Comparison of ENCODE assay signal across 9 cellular contexts in the genomic region with DNA sequence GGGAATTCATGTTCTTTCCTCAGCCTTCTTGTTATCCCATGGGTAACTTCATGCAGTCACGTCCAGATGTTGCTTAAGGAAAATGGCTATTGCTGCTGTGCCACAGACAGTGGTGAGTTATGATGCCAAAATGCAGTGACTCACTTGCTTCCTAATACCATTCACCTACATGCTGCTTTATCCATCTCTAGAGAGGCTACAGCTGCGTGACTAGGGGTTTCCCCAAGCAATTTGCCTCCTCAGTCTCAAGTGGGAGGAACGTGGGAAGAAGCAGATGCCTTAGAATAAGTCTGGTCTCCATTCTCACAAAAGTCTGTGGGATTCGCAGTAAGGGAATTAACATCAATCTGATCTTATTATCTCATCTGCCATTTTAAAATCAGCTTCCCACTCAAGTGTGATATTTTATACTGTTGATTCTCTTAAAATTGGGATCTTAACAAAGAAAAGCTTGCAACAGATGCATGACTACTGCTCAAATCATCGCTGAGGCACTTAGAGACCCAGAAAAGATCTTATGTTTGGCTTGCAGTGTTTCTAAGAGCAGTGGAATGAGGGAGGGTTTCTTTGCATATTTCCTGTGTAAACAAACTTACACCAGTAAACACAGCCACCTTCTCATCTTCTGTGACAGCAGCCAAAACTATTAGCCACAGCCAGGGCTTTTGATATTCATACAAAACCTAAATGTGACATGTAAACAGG.
DNase-seq lines count a peak whose midpoint lies in the region; ATAC-seq and TF ChIP-seq lines count a peak whose summit lies in the region.
"Had no signal": no experiment of that assay in that cellular context is flagged by ENCODE, and none has a peak within 500 bp of the region (broad histone marks: within the 10 kb centered on the region; RNA-seq: fewer than 3 reads in every experiment).

No MANE protein-coding gene starts in this region.

- POLR2A ChIA-PET in PC-9 (lab: Charles Lee; ENCODE audit: unreplicated experiment) = no interaction called here

- H3K9me2 ChIP-seq in PC-9 (ENCODE audit: insufficient read depth) = no peaks in the 10 kb centered on the region

- peak overlapping the region; percentile 63; the same call in 1 of the 2 replicates for H2AFZ ChIP-seq in PC-9

- TF ChIP-seq CTCF in PC-9 (conservative IDR thresholded peaks at IDR 0.05) = no peak
- TF ChIP-seq CTCF in fibroblast of pulmonary artery (IDR thresholded peaks at IDR 0.05; ENCODE audit: low read length, missing control alignments) = no peak
- no peak for TF ChIP-seq CTCF in transverse colon (IDR thresholded peaks at IDR 0.05)

- 61% methylated on average over 5 of the region's 5 CpGs; no CpG with 5 or more reads in 1 of the 2 donors for WGBS in transverse colon (ENCODE audit: low coverage in 1 of 2), 2 donors

- ATAC-seq in HG03439 (IDR thresholded peaks at IDR 0.05; ENCODE audit: unreplicated experiment) (no peak), GM19463 (IDR thresholded peaks at IDR 0.05; ENCODE audit: unreplicated experiment) (no peak)

- H3K4me1 ChIP-seq in PC-9 (replicated peaks; ENCODE audit: insufficient read depth) = peaks cover 34% of the 10 kb centered on the region
- no peaks in the 10 kb centered on the region for H3K4me1 ChIP-seq in transverse colon

- DNase-seq in GM04504 (ENCODE audit: low read depth) (peak; percentile 24), PC-9 (peak; percentile 10 to 87), fibroblast of pulmonary artery (ENCODE audit: low read depth) (peak; percentile 83), retina (peak; percentile 3), NCI-H1092 (lab: John Stamatoyannopoulos, UW) (no peak), transverse colon (no peak)
- DNase-seq: Kasumi-1 had no signal

- intact Hi-C loops in PC-9 (cut with micrococcal nuclease; ENCODE audit: unreplicated experiment) (loop anchor here (10.0 kb wide), 2 partner anchors 390 to 1130 kb away; no protein-coding TSS in a partner anchor), transverse colon (cut with DNase I; ENCODE audit: low total_unique reads) (no loop called here)

- H3K27me3 ChIP-seq in PC-9 (ENCODE audit: insufficient read depth, low read depth) = no peaks in the 10 kb centered on the region
- no peaks in the 10 kb centered on the region for H3K27me3 ChIP-seq in transverse colon

- no peaks in the 10 kb centered on the region for H3K79me2 ChIP-seq in PC-9 (ENCODE audit: low read depth)

- peak overlapping the region; percentile 54 for H3K4me2 ChIP-seq in PC-9

- BruUV-seq in PC-9 (replicated peaks; lab: Mats Ljungman, UMichigan) = no TSS peak

- no peak for TF ChIP-seq POLR2A in transverse colon (IDR thresholded peaks at IDR 0.05)

- H3K36me3 ChIP-seq in PC-9 (ENCODE audit: low read depth) (no peaks in the 10 kb centered on the region), transverse colon (no peaks in the 10 kb centered on the region)

- CTCF ChIA-PET in PC-9 (lab: Charles Lee) = interaction anchor here (0.7 to 1.4 kb wide), 4 partner anchors 62 to 94 kb away, joined by 3 to 5 read pairs (median 4); a partner anchor contains a TSS

- in situ Hi-C loops in transverse colon (cut with MboI; ENCODE audit: low pct_ligation_motif_present in 1 of 4, low pct_unique_long_range_greater_than_20kb in 1 of 4, low sequenced_read_pairs in 3 of 4) = loop anchor here in 3 of 4 donors (5.0 to 10.0 kb wide), 2 partner anchors 90 to 92 kb away; no protein-coding TSS in a partner anchor

- H3K9me3 ChIP-seq in PC-9 (ENCODE audit: insufficient read depth, low read depth) (no peaks in the 10 kb centered on the region), transverse colon (no peaks in the 10 kb centered on the region)

- H4K20me1 ChIP-seq in PC-9 (ENCODE audit: insufficient read depth) = no peaks in the 10 kb centered on the region

- H3K27ac ChIP-seq in PC-9 (peak overlapping the region; percentile 76), transverse colon (no peak overlapping the region)

- no peak for TF ChIP-seq EP300 in transverse colon (IDR thresholded peaks at IDR 0.05; ENCODE audit: low read depth)

- peaks cover 20% of the 10 kb centered on the region; the same call in 1 of the 2 replicates for H3F3A ChIP-seq in PC-9 (ENCODE audit: insufficient read depth, low read depth)

- H3K4me3 ChIP-seq in PC-9 = no peak overlapping the region
- no peak overlapping the region for H3K4me3 ChIP-seq in fibroblast of pulmonary artery (replicated peaks; ENCODE audit: low read depth, low read length)
- no peak overlapping the region for H3K4me3 ChIP-seq in transverse colon

Comparison
In these comparisons a context has a peak if more than half of its experiments do, and no peak if none do; other contexts are left out.
1. DNase-seq: peak in GM04504 (single experiment), PC-9 (2 of 2), fibroblast of pulmonary artery (single experiment) and retina (single experiment); none in NCI-H1092 (single experiment) and transverse colon (single experiment).